In the genomic region with DNA sequence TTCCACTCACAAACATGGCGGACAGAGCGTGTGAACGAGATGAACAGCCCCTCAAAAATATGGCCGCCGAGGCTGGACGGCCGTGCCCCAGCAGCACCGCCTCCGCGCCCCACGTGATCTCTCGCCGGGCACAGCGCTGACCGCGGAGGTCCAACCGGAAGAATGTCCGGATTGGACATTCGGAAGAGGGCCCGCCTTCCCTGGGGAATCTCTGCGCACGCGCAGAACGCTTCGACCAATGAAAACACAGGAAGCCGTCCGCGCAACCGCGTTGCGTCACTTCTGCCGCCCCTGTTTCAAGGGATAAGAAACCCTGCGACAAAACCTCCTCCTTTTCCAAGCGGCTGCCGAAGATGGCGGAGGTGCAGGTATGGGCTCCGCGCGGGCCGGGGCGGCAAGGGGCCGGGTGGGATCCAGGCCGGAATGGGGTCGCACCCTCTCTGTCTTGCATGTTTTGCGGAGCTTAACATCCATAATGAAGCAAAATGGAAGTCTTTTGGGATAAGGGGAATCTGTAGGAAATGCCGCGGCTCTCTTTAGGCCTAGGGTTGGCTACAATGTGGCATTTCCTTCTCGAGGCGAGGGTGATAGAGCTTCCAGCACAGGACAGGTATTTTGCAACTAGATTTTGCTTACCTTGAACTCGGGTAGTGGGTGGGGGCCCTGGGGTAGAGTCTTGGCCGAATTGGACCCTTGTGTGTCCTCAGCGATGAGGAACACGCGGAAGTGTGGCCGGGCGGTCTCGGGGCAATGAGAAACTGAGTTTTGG, we compare ENCODE assay signal across 8 cellular contexts. TPM values are rescaled to one million over a fixed set of nuclear protein-coding genes. Genes with fewer than 3 reads are reported as not detected.
A peak's percentile ranks its signal among the peaks of the same experiment; 100 is the strongest.
DNase-seq lines count a peak whose midpoint lies in the region; ATAC-seq, FAIRE-seq and TF ChIP-seq lines count a peak whose summit lies in the region.

A gene (plus strand): TSS at position 332 of the 769 bp plus-strand sequence. CDS start 22 bp downstream, at position 354.

- WGBS in pancreas, 2 donors = 0% methylated on average over 57 of the region's 57 CpGs

- H3K36me3 ChIP-seq in pancreas (peaks cover 14 to 32% (median 30%) of the 10 kb centered on the region in 3 donors), tibial artery (peaks cover 31 to 41% (median 34%) of the 10 kb centered on the region in 3 donors)

- peak within 1 kb of the TSS; percentile 99 for H3K4me3 Mint-ChIP-seq in activated naive CD8-positive, alpha-beta T cell treated with anti-CD3 and anti-CD28 coated beads, Interleukin-2, amount 50 U/mL, for 24 hours

- peak; percentile 100 for DNase-seq in GM12865 (ENCODE audit: low read depth)
- peak; percentile 91 for DNase-seq in NCI-H1417 treated with DMSO at 0.1 percent for 48 hours (lab: John Stamatoyannopoulos, UW)
- DNase-seq in SW480 (ENCODE audit: low spot score) = peak; percentile 99
- DNase-seq in activated naive CD8-positive, alpha-beta T cell treated with anti-CD3 and anti-CD28 coated beads, Interleukin-2, amount 50 U/mL, for 24 hours = peak; percentile 100
- DNase-seq in Right ventricle myocardium superior = peak; percentile 100
- peak; percentile 100 for DNase-seq in pancreas
- DNase-seq in tibial artery = peak; percentile 99 to 100

- H3K27ac ChIP-seq in pancreas (peak within 1 kb of the TSS; percentile 69 to 85 (median 82)), tibial artery (peak within 1 kb of the TSS; percentile 84 to 85)

- H3K9me3 ChIP-seq in pancreas (no peaks in the 10 kb centered on the region), tibial artery (no peaks in the 10 kb centered on the region)

- H3K4me1 Mint-ChIP-seq in activated naive CD8-positive, alpha-beta T cell treated with anti-CD3 and anti-CD28 coated beads, Interleukin-2, amount 50 U/mL, for 24 hours = peaks cover 45% of the 10 kb centered on the region

- peak within 1 kb of the TSS; percentile 73 for H3K4me3 ChIP-seq in GM12865 (ENCODE audit: low read depth, low read length)
- H3K4me3 ChIP-seq in pancreas = peak within 1 kb of the TSS; percentile 86 to 89 (median 88)
- H3K4me3 ChIP-seq in tibial artery = peak within 1 kb of the TSS; percentile 80 to 89

- no peaks in the 10 kb centered on the region for H3K9me3 Mint-ChIP-seq in activated naive CD8-positive, alpha-beta T cell treated with anti-CD3 and anti-CD28 coated beads, Interleukin-2, amount 50 U/mL, for 24 hours

- H3K4me1 ChIP-seq in pancreas (peaks cover 12 to 20% (median 14%) of the 10 kb centered on the region in 3 donors), tibial artery (peaks cover 0 to 29% (median 26%) of the 10 kb centered on the region in 4 donors)

- peak within 1 kb of the TSS; percentile 100 for H3K27ac Mint-ChIP-seq in activated naive CD8-positive, alpha-beta T cell treated with anti-CD3 and anti-CD28 coated beads, Interleukin-2, amount 50 U/mL, for 24 hours

- H3K36me3 Mint-ChIP-seq in activated naive CD8-positive, alpha-beta T cell treated with anti-CD3 and anti-CD28 coated beads, Interleukin-2, amount 50 U/mL, for 24 hours (ENCODE audit: low read depth) = peaks cover 62% of the 10 kb centered on the region

- TF ChIP-seq CTCF in GM12865 (IDR thresholded peaks at IDR 0.05; ENCODE audit: insufficient read depth, low read depth, low read length, missing control alignments) (no peak), pancreas (IDR thresholded peaks at IDR 0.05) (no peak), tibial artery (IDR thresholded peaks at IDR 0.05) (no peak)

- ATAC-seq in HG02763 (IDR thresholded peaks at IDR 0.05; ENCODE audit: unreplicated experiment) (peak; percentile 94), Right ventricle myocardium superior (ENCODE audit: poor library complexity) (peak; percentile 98), pancreas (peak; percentile 92 to 96 (median 94))
- ATAC-seq in activated naive CD8-positive, alpha-beta T cell treated with anti-CD3 and anti-CD28 coated beads, Interleukin-2, amount 50 U/mL, for 24 hours = peak; percentile 83

- peak; percentile 69 for FAIRE-seq in pancreas (lab: Jason Lieb, UNC)

- H3K27me3 ChIP-seq in pancreas (no peaks in the 10 kb centered on the region), tibial artery (no peaks in the 10 kb centered on the region)

- peaks cover 10% of the 10 kb centered on the region for H3K27me3 Mint-ChIP-seq in activated naive CD8-positive, alpha-beta T cell treated with anti-CD3 and anti-CD28 coated beads, Interleukin-2, amount 50 U/mL, for 24 hours

- intact Hi-C loops in Right ventricle myocardium superior (cut with DNase I) (no loop called here), pancreas (cut with DNase I) (no loop called here), tibial artery (cut with DNase I; ENCODE audit: low total_unique reads) (no loop called here)

RNA-seq across cellular contexts. Expression of the gene that starts here (rescaled TPM):
- total RNA-seq in Right ventricle myocardium superior (1,304 TPM), pancreas (1,000 to 10,000 TPM; 1,459 to 2,866 (median 2,217) TPM)
- polyA plus RNA-seq in pancreas = 1,000 to 10,000 TPM; 1,585 to 1,842 TPM

Comparison
In these comparisons a context has a peak if more than half of its experiments do, and no peak if none do; other contexts are left out.
1. Peak in every context shown above with its lines: DNase-seq, ATAC-seq, H3K4me3 ChIP-seq and H3K27ac ChIP-seq.